Comparison of ENCODE assay signal across 1 cellular context in genomic region chr10:29946614-29946952, GRCh38.
TF ChIP-seq lines count a peak whose summit lies in the region.

No MANE protein-coding gene starts in this region.

TF ChIP-seq in endothelial cell of umbilical vein, 7 proteins besides CTCF, POLR2A, EP300 and RAD21 (continued from another document):
- no peak for TF ChIP-seq MAX (IDR thresholded peaks at IDR 0.05; ENCODE audit: insufficient read depth, insufficient read length)
- no peak for TF ChIP-seq JUN (IDR thresholded peaks at IDR 0.05; ENCODE audit: borderline replicate concordance, insufficient read depth, insufficient read length, low read depth)
- no peak for TF ChIP-seq GATA2 (IDR thresholded peaks at IDR 0.05; ENCODE audit: insufficient read depth, insufficient read length, low read depth, low read length)
- no peak for TF ChIP-seq POLR2AphosphoS5 (IDR thresholded peaks at IDR 0.05; ENCODE audit: insufficient read depth, low read depth, low read length)
- TF ChIP-seq EZH2 (IDR thresholded peaks at IDR 0.05; ENCODE audit: borderline replicate concordance, low read depth, low read length, severe bottlenecking) = no peak
- no peak for TF ChIP-seq MYC (IDR thresholded peaks at IDR 0.05; ENCODE audit: low read depth, low read length)
